In genomic region chr19:13270514-13271105, GRCh38 we compare ENCODE assay signal across 8 cellular contexts.
"Had no signal": no experiment of that assay in that cellular context is flagged by ENCODE, and none has a peak within 500 bp of the region (broad histone marks: within the 10 kb centered on the region; RNA-seq: fewer than 3 reads in every experiment).

No MANE protein-coding gene starts in this region.

- DNase-seq: H9, HCEC 1CT, KBM-7 had no signal

- H3K9ac ChIP-seq: KMS-11 had no signal

- ATAC-seq: GM23338 had no signal

- H3K27ac ChIP-seq: KMS-11 had no signal

- H3K4me3 ChIP-seq: GM23338 had no signal

- FAIRE-seq: H1, H54, HTR-8/SVneo had no signal
